In genomic region chr4:38424171-38424871, GRCh38 we compare ENCODE assay signal across 18 cellular contexts.
DNase-seq lines count a peak whose midpoint lies in the region; ATAC-seq and TF ChIP-seq lines count a peak whose summit lies in the region.
"Had no signal": no experiment of that assay in that cellular context is flagged by ENCODE, and none has a peak within 500 bp of the region (broad histone marks: within the 10 kb centered on the region; RNA-seq: fewer than 3 reads in every experiment).

No MANE protein-coding gene starts in this region.

- no peaks in the 10 kb centered on the region for H4K20me1 ChIP-seq in GM23338 (replicated peaks; ENCODE audit: insufficient read depth)

- H3K9me3 Mint-ChIP-seq in GM23338 = peaks cover 12% of the 10 kb centered on the region

- no peaks in the 10 kb centered on the region for H3K79me2 ChIP-seq in GM23338 (replicated peaks; ENCODE audit: insufficient read depth)

- H3K9me2 ChIP-seq in GM23338 (ENCODE audit: insufficient read depth) = peaks cover 5% of the 10 kb centered on the region; the same call in 1 of the 2 replicates

- peak overlapping the region; percentile 85 for H3K27ac Mint-ChIP-seq in GM23338

- intact Hi-C loops in adrenal gland (cut with DNase I) = no loop called here

- H3K27ac ChIP-seq in GM23338 (ENCODE audit: low read depth) (no peak overlapping the region; the same call in 1 of the 2 replicates), adrenal gland (no peak overlapping the region)
- H3K27ac ChIP-seq: SK-N-MC, VCaP had no signal

- H3K4me2 ChIP-seq in GM23338 = peak overlapping the region; percentile 69

- H3K4me1 ChIP-seq in GM23338 (ENCODE audit: insufficient read depth) (peaks cover 24% of the 10 kb centered on the region), adrenal gland (replicated peaks in 1 of 2) (no peaks in the 10 kb centered on the region), neuron (ENCODE audit: insufficient read depth, low read length) (peaks cover 23% of the 10 kb centered on the region)

- H3K9me3 ChIP-seq in adrenal gland (replicated peaks in 1 of 3) (no peaks in the 10 kb centered on the region), neuron (ENCODE audit: low read length) (peaks cover 3% of the 10 kb centered on the region)

- TF ChIP-seq CTCF in GM23338 (conservative IDR thresholded peaks at IDR 0.05; ENCODE audit: low read depth in 2 of 2) = no peak
- TF ChIP-seq CTCF in adrenal gland (IDR thresholded peaks at IDR 0.05) = no peak

- H3F3A ChIP-seq in GM23338 (replicated peaks; ENCODE audit: low read depth) = no peaks in the 10 kb centered on the region

- WGBS in adrenal gland, 4 donors = 43 to 77% (median 55%) methylated on average over 9 of the region's 9 CpGs

- TF ChIP-seq POLR2A in adrenal gland (IDR thresholded peaks at IDR 0.05) = no peak

- no peaks in the 10 kb centered on the region for H3K36me3 ChIP-seq in GM23338 (ENCODE audit: insufficient read depth)
- H3K36me3 ChIP-seq in adrenal gland (replicated peaks in 1 of 2) = no peaks in the 10 kb centered on the region
- H3K36me3 ChIP-seq in neuron (ENCODE audit: insufficient read depth, low read length) = no peaks in the 10 kb centered on the region

- H3K4me3 ChIP-seq in GM23338 (0 out of 2 replicates have a peak overlapping the region, but pooled peaks have one; percentile 1), adrenal gland (no peak overlapping the region), neuron (ENCODE audit: low read length) (peak overlapping the region; percentile 34)
- H3K4me3 ChIP-seq: K562, SK-N-MC had no signal

- H3K4me3 Mint-ChIP-seq in GM23338 = no peak overlapping the region
- H3K4me3 Mint-ChIP-seq: nephron; stimulated activated naive CD8-positive, alpha-beta T cell treated with anti-CD3 and anti-CD28 coated beads, Interleukin-15, amount 100 ng/mL, for 72 hours had no signal

- H3K4me1 Mint-ChIP-seq in GM23338 = peaks cover 21% of the 10 kb centered on the region

- H3K27me3 Mint-ChIP-seq in GM23338 (ENCODE audit: insufficient read depth, low read depth, poor library complexity) = peaks cover 3% of the 10 kb centered on the region
- H3K27me3 Mint-ChIP-seq: stimulated activated naive CD8-positive, alpha-beta T cell treated with anti-CD3 and anti-CD28 coated beads, Interleukin-15, amount 100 ng/mL, for 72 hours had no signal

- peaks cover 11% of the 10 kb centered on the region; the same call in 2 of the 3 replicates for H3K36me3 Mint-ChIP-seq in GM23338 (ENCODE audit: low read depth)

- H3K27me3 ChIP-seq in GM23338 (ENCODE audit: insufficient read depth) (no peaks in the 10 kb centered on the region), adrenal gland (no peaks in the 10 kb centered on the region), neuron (ENCODE audit: insufficient read depth, low read length) (no peaks in the 10 kb centered on the region)

- H2AFZ ChIP-seq in GM23338 = peak overlapping the region; percentile 95; the same call in 1 of the 2 replicates
- peak overlapping the region; percentile 74 for H2AFZ ChIP-seq in neuron (ENCODE audit: low read depth, low read length)

- DNase-seq in GM23338 (ENCODE audit: low spot score) (peak; percentile 61), adrenal gland (peak; percentile 25 to 64 (median 33)), iPS-NIHi7 (ENCODE audit: extremely low spot score) (peak; percentile 70), GOT3 (lab: John Stamatoyannopoulos, UW) (no peak), NCI-H2171 treated with DMSO at 0.1 percent for 48 hours (lab: John Stamatoyannopoulos, UW) (no peak), activated T-cell treated with anti-CD3 and anti-CD28 coated beads for 4 hours (no peak), cerebellum (ENCODE audit: low spot score) (no peak)
- DNase-seq: activated gamma-delta T cell; effector CD8-positive, alpha-beta T cell; foreskin fibroblast; NCI-H1105 treated with DMSO at 0.1 percent for 48 hours; NCI-H2227 treated with DMSO at 0.1 percent for 48 hours; stimulated activated naive CD8-positive, alpha-beta T cell treated with anti-CD3 and anti-CD28 coated beads, Interleukin-15, amount 100 ng/mL, for 72 hours had no signal

- ATAC-seq in GM23338 = peak; percentile 98
- ATAC-seq: K562; stimulated activated naive CD8-positive, alpha-beta T cell treated with anti-CD3 and anti-CD28 coated beads, Interleukin-15, amount 100 ng/mL, for 72 hours had no signal

TF ChIP-seq in GM23338, 12 proteins besides CTCF, POLR2A, EP300 and RAD21 (continues in another document):
- TF ChIP-seq EZH2 (IDR thresholded peaks at IDR 0.05; ENCODE audit: low read depth, unreplicated experiment) (no peak), CREB1 (CRISPR knock-in tag; IDR thresholded peaks at IDR 0.05; ENCODE audit: low read depth) (no peak), JUNB (IDR thresholded peaks at IDR 0.05; ENCODE audit: unreplicated experiment) (no peak), REST (IDR thresholded peaks at IDR 0.05; ENCODE audit: unreplicated experiment) (no peak), STAT1 (IDR thresholded peaks at IDR 0.05; ENCODE audit: unreplicated experiment) (no peak)

Comparison
In these comparisons a context has a peak if more than half of its experiments do, and no peak if none do; other contexts are left out.
1. DNase-seq: peak in GM23338 (single experiment), adrenal gland (7 of 7) and iPS-NIHi7 (single experiment); none in GOT3 (single experiment), NCI-H2171 treated with DMSO at 0.1 percent for 48 hours (single experiment), activated T-cell treated with anti-CD3 and anti-CD28 coated beads for 4 hours (single experiment) and cerebellum (single experiment).
2. H3K4me3 ChIP-seq: peak in GM23338 (single experiment) and neuron (single experiment); none in adrenal gland (0 of 4).